In genomic region chr1:1826356-1827088, GRCh38 we compare ENCODE assay signal across 10 cellular contexts. TPM values are rescaled to one million over a fixed set of nuclear protein-coding genes. Genes with fewer than 3 reads are reported as not detected.
DNase-seq lines count a peak whose midpoint lies in the region; TF ChIP-seq lines count a peak whose summit lies in the region.
"Had no signal": no experiment of that assay in that cellular context is flagged by ENCODE, and none has a peak within 500 bp of the region (broad histone marks: within the 10 kb centered on the region; RNA-seq: fewer than 3 reads in every experiment).

No MANE protein-coding gene starts in this region.

- H3K4me3 ChIP-seq in HEK293 (ENCODE audit: low read depth, low read length) (no peak overlapping the region), astrocyte of the spinal cord (ENCODE audit: low read depth, low read length) (no peak overlapping the region), mesendoderm (ENCODE audit: low read length) (no peak overlapping the region)
- H3K4me3 ChIP-seq: thoracic aorta had no signal

- H3K18ac ChIP-seq in mesendoderm (ENCODE audit: low read length), result no peak overlapping the region

- H3K27me3 ChIP-seq in mesendoderm (ENCODE audit: insufficient read depth, low read length, poor library complexity), result no peaks in the 10 kb centered on the region

- CTCF ChIA-PET in HEK293 (lab: Yijun Ruan, JAX), result interaction anchor here (0.8 to 1.1 kb wide), 3 partner anchors 72 to 218 kb away, joined by 3 to 5 read pairs (median 4); no protein-coding TSS in a partner anchor

- WGBS in mesendoderm (ENCODE audit: extremely low coverage, insufficient coverage, low lambda C conversion rate), result no CpG with 5 or more reads among the region's 9 CpGs

- peaks cover 22% of the 10 kb centered on the region for H3K79me2 ChIP-seq in mesendoderm (ENCODE audit: control insufficient read depth, insufficient read depth, low read length)

- H3K23ac ChIP-seq in mesendoderm (ENCODE audit: low read length), result no peak overlapping the region

- H2BK5ac ChIP-seq in mesendoderm (ENCODE audit: low read length), result no peak overlapping the region

- DNase-seq in AG20443 (ENCODE audit: low spot score) (peak; percentile 23), astrocyte of the spinal cord (ENCODE audit: low read depth, low spot score) (peak; percentile 29), mesothelial cell of epicardium (ENCODE audit: low spot score in 2 of 2, unreplicated experiment in 2 of 2) (no peak), CD14-positive monocyte (ENCODE audit: low spot score) (no peak), dermis blood vessel endothelial cell (no peak), mesendoderm (no peak), 8988T (no peak)
- DNase-seq: SW 1271 had no signal

- H3K4me3 Mint-ChIP-seq in mesothelial cell of epicardium, result no peak overlapping the region
- H3K4me3 Mint-ChIP-seq in CD14-positive monocyte, result no peak overlapping the region

- no peak overlapping the region for H2BK15ac ChIP-seq in mesendoderm (replicated peaks; ENCODE audit: low read depth)

- H3K36me3 Mint-ChIP-seq in mesothelial cell of epicardium, result peaks cover 21% of the 10 kb centered on the region
- H3K36me3 Mint-ChIP-seq in CD14-positive monocyte, result peaks cover 31 to 75% of the 10 kb centered on the region in 2 donors

- H3K9me3 Mint-ChIP-seq in mesothelial cell of epicardium (no peaks in the 10 kb centered on the region), CD14-positive monocyte (no peaks in the 10 kb centered on the region)

- peaks cover 12% of the 10 kb centered on the region for H3K79me1 ChIP-seq in mesendoderm (ENCODE audit: low read length)

- H3K4me2 ChIP-seq in mesendoderm (ENCODE audit: low read length), result no peak overlapping the region

- H3K27me3 Mint-ChIP-seq in mesothelial cell of epicardium (ENCODE audit: low read depth) (no peaks in the 10 kb centered on the region), CD14-positive monocyte (ENCODE audit: low read depth in 3 of 3) (no peaks in the 10 kb centered on the region)

- no peak overlapping the region for H4K5ac ChIP-seq in mesendoderm (ENCODE audit: low read length)

- H3K56ac ChIP-seq in mesendoderm (ENCODE audit: low read length), result no peak overlapping the region

- in situ Hi-C loops in astrocyte of the spinal cord (cut with HindIII; ENCODE audit: low sequenced_read_pairs), result no loop called here

- H2AK5ac ChIP-seq in mesendoderm (ENCODE audit: low read length), result no peak overlapping the region

- H3K9ac ChIP-seq in mesendoderm (ENCODE audit: low read length), result no peak overlapping the region

- H2BK120ac ChIP-seq in mesendoderm (ENCODE audit: low read depth, low read length), result no peak overlapping the region

- H3K36me3 ChIP-seq in HEK293 (ENCODE audit: control insufficient read depth in 2 of 2, insufficient read depth in 1 of 2, low read length in 2 of 2) (peaks cover 10 to 36% of the 10 kb centered on the region in 2 experiments; a peak in 2 of 3 replicates), mesendoderm (ENCODE audit: control insufficient read depth, insufficient read depth, low read length) (peaks cover 2% of the 10 kb centered on the region)

- no peak overlapping the region for H4K8ac ChIP-seq in mesendoderm (ENCODE audit: low read depth, low read length)

- H3K27ac ChIP-seq in HEK293 (ENCODE audit: extremely low read depth, low read depth, low read length) (no peak overlapping the region), mesendoderm (ENCODE audit: low read depth, low read length) (no peak overlapping the region)
- H3K27ac ChIP-seq: thoracic aorta had no signal

- TF ChIP-seq CTCF in HEK293 (tag by site-specific recombination; IDR thresholded peaks at IDR 0.05) (no peak), astrocyte of the spinal cord (IDR thresholded peaks at IDR 0.05; ENCODE audit: low read depth, low read length) (no peak), mesothelial cell of epicardium (IDR thresholded peaks at IDR 0.05; ENCODE audit: unreplicated experiment) (no peak), CD14-positive monocyte (IDR thresholded peaks at IDR 0.05) (no peak)

- peaks cover 5% of the 10 kb centered on the region for H3K4me1 ChIP-seq in HEK293 (ENCODE audit: control insufficient read depth, insufficient read depth, low read length)
- peaks cover 3% of the 10 kb centered on the region for H3K4me1 ChIP-seq in mesendoderm (ENCODE audit: control insufficient read depth, low read depth, low read length)

- intact Hi-C loops in CD14-positive monocyte (cut with micrococcal nuclease), result no loop called here

- no peak overlapping the region for H3K4ac ChIP-seq in mesendoderm (ENCODE audit: low read depth, low read length)

- H3K4me1 Mint-ChIP-seq in mesothelial cell of epicardium, result peaks cover 7% of the 10 kb centered on the region
- H3K4me1 Mint-ChIP-seq in CD14-positive monocyte, result no peaks in the 10 kb centered on the region

- H3K27ac Mint-ChIP-seq in mesothelial cell of epicardium, result peak overlapping the region; percentile 40
- H3K27ac Mint-ChIP-seq in CD14-positive monocyte, result peak overlapping the region in 2 of 7 donors; percentile 63 to 76

- H3K9me3 ChIP-seq in HEK293 (ENCODE audit: control insufficient read depth, insufficient read depth, low read depth, low read length), result no peaks in the 10 kb centered on the region
- H3K9me3 ChIP-seq: thoracic aorta had no signal

- POLR2A ChIA-PET in HEK293 (lab: Yijun Ruan, JAX), result no interaction called here

TF ChIP-seq in HEK293, 187 proteins besides CTCF, POLR2A, EP300 and RAD21 (continues in another document):
- TF ChIP-seq, protein P1, sequence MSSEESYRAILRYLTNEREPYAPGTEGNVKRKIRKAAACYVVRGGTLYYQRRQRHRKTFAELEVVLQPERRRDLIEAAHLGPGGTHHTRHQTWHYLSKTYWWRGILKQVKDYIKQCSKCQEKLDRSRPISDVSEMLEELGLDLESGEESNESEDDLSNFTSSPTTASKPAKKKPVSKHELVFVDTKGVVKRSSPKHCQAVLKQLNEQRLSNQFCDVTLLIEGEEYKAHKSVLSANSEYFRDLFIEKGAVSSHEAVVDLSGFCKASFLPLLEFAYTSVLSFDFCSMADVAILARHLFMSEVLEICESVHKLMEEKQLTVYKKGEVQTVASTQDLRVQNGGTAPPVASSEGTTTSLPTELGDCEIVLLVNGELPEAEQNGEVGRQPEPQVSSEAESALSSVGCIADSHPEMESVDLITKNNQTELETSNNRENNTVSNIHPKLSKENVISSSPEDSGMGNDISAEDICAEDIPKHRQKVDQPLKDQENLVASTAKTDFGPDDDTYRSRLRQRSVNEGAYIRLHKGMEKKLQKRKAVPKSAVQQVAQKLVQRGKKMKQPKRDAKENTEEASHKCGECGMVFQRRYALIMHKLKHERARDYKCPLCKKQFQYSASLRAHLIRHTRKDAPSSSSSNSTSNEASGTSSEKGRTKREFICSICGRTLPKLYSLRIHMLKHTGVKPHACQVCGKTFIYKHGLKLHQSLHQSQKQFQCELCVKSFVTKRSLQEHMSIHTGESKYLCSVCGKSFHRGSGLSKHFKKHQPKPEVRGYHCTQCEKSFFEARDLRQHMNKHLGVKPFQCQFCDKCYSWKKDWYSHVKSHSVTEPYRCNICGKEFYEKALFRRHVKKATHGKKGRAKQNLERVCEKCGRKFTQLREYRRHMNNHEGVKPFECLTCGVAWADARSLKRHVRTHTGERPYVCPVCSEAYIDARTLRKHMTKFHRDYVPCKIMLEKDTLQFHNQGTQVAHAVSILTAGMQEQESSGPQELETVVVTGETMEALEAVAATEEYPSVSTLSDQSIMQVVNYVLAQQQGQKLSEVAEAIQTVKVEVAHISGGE (tag by site-specific recombination; conservative IDR thresholded peaks at IDR 0.05; ENCODE audit: low read depth), result no peak
- TF ChIP-seq, protein P2, sequence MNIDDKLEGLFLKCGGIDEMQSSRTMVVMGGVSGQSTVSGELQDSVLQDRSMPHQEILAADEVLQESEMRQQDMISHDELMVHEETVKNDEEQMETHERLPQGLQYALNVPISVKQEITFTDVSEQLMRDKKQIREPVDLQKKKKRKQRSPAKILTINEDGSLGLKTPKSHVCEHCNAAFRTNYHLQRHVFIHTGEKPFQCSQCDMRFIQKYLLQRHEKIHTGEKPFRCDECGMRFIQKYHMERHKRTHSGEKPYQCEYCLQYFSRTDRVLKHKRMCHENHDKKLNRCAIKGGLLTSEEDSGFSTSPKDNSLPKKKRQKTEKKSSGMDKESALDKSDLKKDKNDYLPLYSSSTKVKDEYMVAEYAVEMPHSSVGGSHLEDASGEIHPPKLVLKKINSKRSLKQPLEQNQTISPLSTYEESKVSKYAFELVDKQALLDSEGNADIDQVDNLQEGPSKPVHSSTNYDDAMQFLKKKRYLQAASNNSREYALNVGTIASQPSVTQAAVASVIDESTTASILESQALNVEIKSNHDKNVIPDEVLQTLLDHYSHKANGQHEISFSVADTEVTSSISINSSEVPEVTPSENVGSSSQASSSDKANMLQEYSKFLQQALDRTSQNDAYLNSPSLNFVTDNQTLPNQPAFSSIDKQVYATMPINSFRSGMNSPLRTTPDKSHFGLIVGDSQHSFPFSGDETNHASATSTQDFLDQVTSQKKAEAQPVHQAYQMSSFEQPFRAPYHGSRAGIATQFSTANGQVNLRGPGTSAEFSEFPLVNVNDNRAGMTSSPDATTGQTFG (tag by site-specific recombination; IDR thresholded peaks at IDR 0.05; ENCODE audit: borderline replicate concordance), result no peak
- TF ChIP-seq, protein P3, sequence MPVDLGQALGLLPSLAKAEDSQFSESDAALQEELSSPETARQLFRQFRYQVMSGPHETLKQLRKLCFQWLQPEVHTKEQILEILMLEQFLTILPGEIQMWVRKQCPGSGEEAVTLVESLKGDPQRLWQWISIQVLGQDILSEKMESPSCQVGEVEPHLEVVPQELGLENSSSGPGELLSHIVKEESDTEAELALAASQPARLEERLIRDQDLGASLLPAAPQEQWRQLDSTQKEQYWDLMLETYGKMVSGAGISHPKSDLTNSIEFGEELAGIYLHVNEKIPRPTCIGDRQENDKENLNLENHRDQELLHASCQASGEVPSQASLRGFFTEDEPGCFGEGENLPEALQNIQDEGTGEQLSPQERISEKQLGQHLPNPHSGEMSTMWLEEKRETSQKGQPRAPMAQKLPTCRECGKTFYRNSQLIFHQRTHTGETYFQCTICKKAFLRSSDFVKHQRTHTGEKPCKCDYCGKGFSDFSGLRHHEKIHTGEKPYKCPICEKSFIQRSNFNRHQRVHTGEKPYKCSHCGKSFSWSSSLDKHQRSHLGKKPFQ (tag by site-specific recombination; IDR thresholded peaks at IDR 0.05), result no peak
- no peak for TF ChIP-seq KLF7 (tag by site-specific recombination; IDR thresholded peaks at IDR 0.05; ENCODE audit: borderline replicate concordance)
- no peak for TF ChIP-seq ZNF585B (tag by site-specific recombination; IDR thresholded peaks at IDR 0.05)
- no peak for TF ChIP-seq ZNF174 (tag by site-specific recombination; IDR thresholded peaks at IDR 0.05)
- TF ChIP-seq ZNF548 (tag by site-specific recombination; IDR thresholded peaks at IDR 0.05), result no peak

RNA-seq across cellular contexts. Expression of gene NADK, which starts 48.3 kb away (rescaled TPM):
- 77.7 to 79.9 TPM (median 78.2 TPM) in 3 replicates for total RNA-seq in mesothelial cell of epicardium
- polyA plus RNA-seq in CD14-positive monocyte, result 100 to 1,000 TPM; 175 to 235 TPM
- 44.6 and 52.1 TPM in 2 replicates for total RNA-seq in dermis blood vessel endothelial cell
- polyA plus RNA-seq in mesendoderm (2013, experiment 1 of 2), result 30.6 TPM
- polyA plus RNA-seq in mesendoderm (2013, experiment 2 of 2), result 32.5 TPM

Comparison
In these comparisons a context has a peak if more than half of its experiments do, and no peak if none do; other contexts are left out.
1. DNase-seq: peak in AG20443 (single experiment) and astrocyte of the spinal cord (single experiment); none in mesothelial cell of epicardium (0 of 2), CD14-positive monocyte (single experiment), dermis blood vessel endothelial cell (single experiment), mesendoderm (single experiment) and 8988T (single experiment).